9 cellular contexts compared by ENCODE assay signal in genomic region chr5:9546973-9547947, GRCh38. TPM values are rescaled to one million over a fixed set of nuclear protein-coding genes. Genes with fewer than 3 reads are reported as not detected.
DNase-seq lines count a peak whose midpoint lies in the region; ATAC-seq and TF ChIP-seq lines count a peak whose summit lies in the region.
"Had no signal": no experiment of that assay in that cellular context is flagged by ENCODE, and none has a peak within 500 bp of the region (broad histone marks: within the 10 kb centered on the region; RNA-seq: fewer than 3 reads in every experiment).

No MANE protein-coding gene starts in this region.

- peaks cover 0 to 36% (median 12%) of the 10 kb centered on the region in 9 donors for H3K4me1 ChIP-seq in heart right ventricle

- TF ChIP-seq CTCF in heart right ventricle (IDR thresholded peaks at IDR 0.05) = no peak

- intact Hi-C loops in heart right ventricle (cut with DNase I) = loop anchor here in 5 of 10 donors (5.0 to 10.0 kb wide), 4 partner anchors 112 to 262 kb away; no protein-coding TSS in a partner anchor
- intact Hi-C loops in Right ventricle myocardium inferior (cut with DNase I) = loop anchor here (2.0 to 10.0 kb wide), 2 partner anchors 76 to 92 kb away; no protein-coding TSS in a partner anchor

- ATAC-seq in heart right ventricle (peak in 4 of 8 donors; percentile 4 to 33 (median 22)), Right ventricle myocardium inferior (no peak), GM21576 (IDR thresholded peaks at IDR 0.05; ENCODE audit: unreplicated experiment) (no peak), HG03565 (IDR thresholded peaks at IDR 0.05; ENCODE audit: unreplicated experiment) (no peak)

- 20 to 23% methylated on average over 22 of the region's 22 CpGs for WGBS in heart right ventricle, 2 donors

- no peaks in the 10 kb centered on the region for H3K9me3 ChIP-seq in heart right ventricle

- peak overlapping the region; percentile 45 to 90 (median 75) for H3K4me3 ChIP-seq in heart right ventricle

- H3K27me3 ChIP-seq in heart right ventricle = peaks cover 0 to 46% (median 12%) of the 10 kb centered on the region in 7 donors

- H3K36me3 ChIP-seq in heart right ventricle = peaks cover 0 to 37% (median 14%) of the 10 kb centered on the region in 9 donors

- DNase-seq in heart right ventricle = peak; percentile 18 to 30
- DNase-seq in Right ventricle myocardium inferior (ENCODE audit: missing footprints) = no peak
- peak; percentile 91 for DNase-seq in fibroblast of gingiva (ENCODE audit: low read depth)
- peak; percentile 61 for DNase-seq in myocyte (ENCODE audit: low read depth)
- DNase-seq in NCI-H2171 treated with DMSO at 0.1 percent for 48 hours (lab: John Stamatoyannopoulos, UW) = no peak
- no peak for DNase-seq in stimulated activated CD4-positive, alpha-beta T cell treated with anti-CD3 and anti-CD28 coated beads, Interleukin-2, amount 100 ng/mL, for 48 hours
- DNase-seq: CD4-positive, CD25-positive, alpha-beta regulatory T cell had no signal

- peak overlapping the region in 9 of 10 donors; percentile 78 to 96 (median 87) for H3K27ac ChIP-seq in heart right ventricle

RNA-seq across cellular contexts. Expression of gene SEMA5A, which starts 1.4 kb away (rescaled TPM):
- total RNA-seq in heart right ventricle (10 to 100 TPM; 25.7 to 71.5 (median 49.9) TPM), Right ventricle myocardium inferior (28.6 TPM), myocyte (2.2 and 2.7 TPM in 2 replicates)
- polyA plus RNA-seq in heart right ventricle = 1 to 10 TPM; 1.9 to 4.0 TPM
- 5.6 TPM for polyA plus RNA-seq in myocyte (2012)

Comparison
In these comparisons a context has a peak if more than half of its experiments do, and no peak if none do; other contexts are left out.
1. DNase-seq: peak in heart right ventricle (2 of 2), fibroblast of gingiva (single experiment) and myocyte (single experiment); none in Right ventricle myocardium inferior (single experiment), NCI-H2171 treated with DMSO at 0.1 percent for 48 hours (single experiment) and stimulated activated CD4-positive, alpha-beta T cell treated with anti-CD3 and anti-CD28 coated beads, Interleukin-2, amount 100 ng/mL, for 48 hours (0 of 2).